29 cellular contexts compared by ENCODE assay signal in genomic region chr5:148815578-148815977, GRCh38.
"Had no signal": no experiment of that assay in that cellular context is flagged by ENCODE, and none has a peak within 500 bp of the region (broad histone marks: within the 10 kb centered on the region; RNA-seq: fewer than 3 reads in every experiment).

No MANE protein-coding gene starts in this region.

- H3K79me2 ChIP-seq: parathyroid adenoma had no signal

- H3K4me1 Mint-ChIP-seq: neural progenitor cell had no signal

- H3K4me1 ChIP-seq: body of pancreas, gastroesophageal sphincter, neural progenitor cell, psoas muscle, thyroid gland had no signal

- H3K27ac ChIP-seq: body of pancreas, dorsolateral prefrontal cortex, gastroesophageal sphincter, neural progenitor cell, parathyroid adenoma, psoas muscle, sigmoid colon, stomach, thyroid gland, upper lobe of right lung, WERI-Rb-1 had no signal

- H3K27me3 Mint-ChIP-seq: activated T-cell treated with anti-CD3 and anti-CD28 coated beads, Interleukin-2, amount 50 U/mL, for 24 hours had no signal

- H3K4me2 ChIP-seq: neural progenitor cell had no signal

- H3K9ac ChIP-seq: neural progenitor cell, parathyroid adenoma had no signal

- H3K27ac Mint-ChIP-seq: activated CD4-positive, alpha-beta memory T cell treated with anti-CD3 and anti-CD28 coated beads, Interleukin-2, amount 10 ng/mL, durations not matched to agents 7 days and 5 days; activated CD4-positive, alpha-beta T cell treated with anti-CD3 and anti-CD28 coated beads, Interleukin-2, amount 10 ng/mL, durations not matched to agents 7 days and 5 days; activated T-cell treated with anti-CD3 and anti-CD28 coated beads, Interleukin-2, amount 50 U/mL, for 24 hours; naive thymus-derived CD8-positive, alpha-beta T cell; neural progenitor cell; stimulated activated effector memory CD8-positive, alpha-beta T cell treated with anti-CD3 and anti-CD28 coated beads, Interleukin-12 subunit alpha, Interleukin-12 subunit beta, amount 100 ng/mL, for 72 hours had no signal

- H3K36me3 Mint-ChIP-seq: naive thymus-derived CD8-positive, alpha-beta T cell; neural progenitor cell; stimulated activated effector memory CD8-positive, alpha-beta T cell treated with anti-CD3 and anti-CD28 coated beads, Interleukin-12 subunit alpha, Interleukin-12 subunit beta, amount 100 ng/mL, for 72 hours had no signal

- DNase-seq: activated CD4-positive, alpha-beta memory T cell treated with anti-CD3 and anti-CD28 coated beads, Interleukin-2, amount 10 ng/mL, durations not matched to agents 7 days and 5 days; activated CD4-positive, alpha-beta T cell treated with anti-CD3 and anti-CD28 coated beads, Interleukin-2, amount 10 ng/mL, durations not matched to agents 7 days and 5 days; activated CD4-positive, CD25-positive, alpha-beta regulatory T cell treated with anti-CD3 and anti-CD28 coated beads, Interleukin-2, amount 50 U/mL, for 72 hours; activated CD8-positive, alpha-beta memory T cell treated with anti-CD3 and anti-CD28 coated beads, Interleukin-2, amount 50 U/mL, for 48 hours; activated gamma-delta T cell; activated naive CD4-positive, alpha-beta T cell treated with anti-CD3 and anti-CD28 coated beads, Interleukin-2, amount 50 U/mL, for 16 hours; activated T-cell treated with anti-CD3 and anti-CD28 coated beads, Interleukin-2, amount 50 U/mL, for 24 hours; anterior cingulate cortex; body of pancreas; dorsolateral prefrontal cortex; effector memory CD4-positive, alpha-beta T cell; hippocampal formation; left colon; midbrain; naive thymus-derived CD8-positive, alpha-beta T cell; occipital lobe; psoas muscle; sigmoid colon; small intestine; stimulated activated CD4-positive, alpha-beta T cell treated with anti-CD3 and anti-CD28 coated beads, Interleukin-4, amount 100 ng/mL, for 24 hours; stomach; T-helper 1 cell; thyroid gland; upper lobe of right lung; WERI-Rb-1 had no signal

- H3K4me3 Mint-ChIP-seq: activated CD4-positive, alpha-beta memory T cell treated with anti-CD3 and anti-CD28 coated beads, Interleukin-2, amount 10 ng/mL, durations not matched to agents 7 days and 5 days; activated CD4-positive, alpha-beta T cell treated with anti-CD3 and anti-CD28 coated beads, Interleukin-2, amount 10 ng/mL, durations not matched to agents 7 days and 5 days; activated T-cell treated with anti-CD3 and anti-CD28 coated beads, Interleukin-2, amount 50 U/mL, for 24 hours; naive thymus-derived CD8-positive, alpha-beta T cell; neural progenitor cell; stimulated activated effector memory CD8-positive, alpha-beta T cell treated with anti-CD3 and anti-CD28 coated beads, Interleukin-12 subunit alpha, Interleukin-12 subunit beta, amount 100 ng/mL, for 72 hours had no signal

- H3K4me3 ChIP-seq: body of pancreas, dorsolateral prefrontal cortex, gastroesophageal sphincter, neural progenitor cell, psoas muscle, sigmoid colon, stomach, thyroid gland, upper lobe of right lung had no signal

- H3K36me3 ChIP-seq: gastroesophageal sphincter, neural progenitor cell, sigmoid colon, stomach, thyroid gland, upper lobe of right lung, WERI-Rb-1 had no signal

- H3K9me3 ChIP-seq: body of pancreas, gastroesophageal sphincter, psoas muscle, sigmoid colon, stomach, thyroid gland, upper lobe of right lung had no signal

- H3K27me3 ChIP-seq: body of pancreas, dorsolateral prefrontal cortex, gastroesophageal sphincter, neural progenitor cell, sigmoid colon, stomach, thyroid gland, upper lobe of right lung had no signal

- H3K9me3 Mint-ChIP-seq: activated CD4-positive, alpha-beta memory T cell treated with anti-CD3 and anti-CD28 coated beads, Interleukin-2, amount 10 ng/mL, durations not matched to agents 7 days and 5 days; activated CD4-positive, alpha-beta T cell treated with anti-CD3 and anti-CD28 coated beads, Interleukin-2, amount 10 ng/mL, durations not matched to agents 7 days and 5 days; activated T-cell treated with anti-CD3 and anti-CD28 coated beads, Interleukin-2, amount 50 U/mL, for 24 hours; naive thymus-derived CD8-positive, alpha-beta T cell; neural progenitor cell; stimulated activated effector memory CD8-positive, alpha-beta T cell treated with anti-CD3 and anti-CD28 coated beads, Interleukin-12 subunit alpha, Interleukin-12 subunit beta, amount 100 ng/mL, for 72 hours had no signal
